In genomic region chr3:45064512-45065372, GRCh38 we compare ENCODE assay signal across 1 cellular context.
TF ChIP-seq lines count a peak whose summit lies in the region.

No MANE protein-coding gene starts in this region.

TF ChIP-seq in K562, 482 proteins besides CTCF, POLR2A, EP300 and RAD21 (continued from another document and continues in another):
- peak; percentile 92 for TF ChIP-seq SNAPC5 (CRISPR knock-in tag; IDR thresholded peaks at IDR 0.05)
- no peak for TF ChIP-seq SMC3 (conservative IDR thresholded peaks at IDR 0.05; ENCODE audit: insufficient read depth, low read depth, low read length)
- TF ChIP-seq XRCC3 (IDR thresholded peaks at IDR 0.05), result no peak
- TF ChIP-seq CAMTA2 (CRISPR knock-in tag; conservative IDR thresholded peaks at IDR 0.05), result peak; percentile 100
- TF ChIP-seq TSHZ1 (CRISPR knock-in tag; IDR thresholded peaks at IDR 0.05), result peak; percentile 100
- TF ChIP-seq ZBED1 (IDR thresholded peaks at IDR 0.05), result no peak
- peak; percentile 62; the same call in 1 of the 2 replicates for TF ChIP-seq HNRNPL (IDR thresholded peaks at IDR 0.05; ENCODE audit: low read depth, low read length)
- TF ChIP-seq ERF (CRISPR knock-in tag; IDR thresholded peaks at IDR 0.05), result peak; percentile 100
- TF ChIP-seq SAP30 (IDR thresholded peaks at IDR 0.05; ENCODE audit: borderline replicate concordance, insufficient read depth, low read depth, low read length, poor library complexity, severe bottlenecking), result no peak
- TF ChIP-seq CBX5 (IDR thresholded peaks at IDR 0.05; ENCODE audit: borderline replicate concordance, low read depth), result no peak
- TF ChIP-seq GTF2B (IDR thresholded peaks at IDR 0.05; ENCODE audit: extremely low read depth, insufficient read length), result no peak
- TF ChIP-seq MYBL2 (IDR thresholded peaks at IDR 0.05; ENCODE audit: low read depth), result no peak
- TF ChIP-seq MYBL2 (CRISPR knock-in tag; IDR thresholded peaks at IDR 0.05; ENCODE audit: borderline replicate concordance), result no peak
- peak; percentile 100 for TF ChIP-seq CREB5 (CRISPR knock-in tag; IDR thresholded peaks at IDR 0.05)
- no peak for TF ChIP-seq KAT8 (IDR thresholded peaks at IDR 0.05; ENCODE audit: low read depth)
- TF ChIP-seq SMARCA5 (IDR thresholded peaks at IDR 0.05), result peak; percentile 96
- TF ChIP-seq NFE2 (IDR thresholded peaks at IDR 0.05; ENCODE audit: low read depth), result no peak; the same call in 1 of the 2 replicates
- TF ChIP-seq HIVEP1 (CRISPR knock-in tag; IDR thresholded peaks at IDR 0.05), result peak; percentile 100
- TF ChIP-seq MCM2 (IDR thresholded peaks at IDR 0.05; ENCODE audit: low read depth), result no peak
- peak; percentile 100 for TF ChIP-seq ZNF589 (CRISPR knock-in tag; IDR thresholded peaks at IDR 0.05; ENCODE audit: low read depth)
- TF ChIP-seq E4F1 (CRISPR knock-in tag; IDR thresholded peaks at IDR 0.05; ENCODE audit: borderline replicate concordance), result peak; percentile 95
- TF ChIP-seq ZNF655 (CRISPR knock-in tag; IDR thresholded peaks at IDR 0.05), result peak; percentile 99
- peak; percentile 42 for TF ChIP-seq AFF4 (CRISPR knock-in tag; IDR thresholded peaks at IDR 0.05)
- peak; percentile 100 for TF ChIP-seq ZNF780A (CRISPR knock-in tag; IDR thresholded peaks at IDR 0.05)
- peak; percentile 91 for TF ChIP-seq SMARCA4 (IDR thresholded peaks at IDR 0.05)
- no peak for TF ChIP-seq RBM22 (IDR thresholded peaks at IDR 0.05; ENCODE audit: low read depth, low read length, poor library complexity, severe bottlenecking)
- peak; percentile 100 for TF ChIP-seq ZNF449 (CRISPR knock-in tag; IDR thresholded peaks at IDR 0.05)
- TF ChIP-seq CC2D1A (IDR thresholded peaks at IDR 0.05), result peak; percentile 95
- TF ChIP-seq MLLT1 (IDR thresholded peaks at IDR 0.05), result peak; percentile 79 to 91
- peak; percentile 92 for TF ChIP-seq ELF1 (tag; IDR thresholded peaks at IDR 0.05)
- TF ChIP-seq IRF1 (CRISPR knock-in tag; IDR thresholded peaks at IDR 0.05; ENCODE audit: borderline replicate concordance), result no peak
- TF ChIP-seq MAZ (CRISPR knock-in tag; conservative IDR thresholded peaks at IDR 0.05 in 1 of 2, IDR thresholded peaks at IDR 0.05 in 1 of 2), result peak; percentile 57 to 100; a peak in 3 of 4 replicates
- no peak for TF ChIP-seq ZBTB8A (IDR thresholded peaks at IDR 0.05; ENCODE audit: partially characterized antibody)
- TF ChIP-seq FOXA3 (CRISPR knock-in tag; conservative IDR thresholded peaks at IDR 0.05 in 1 of 2, IDR thresholded peaks at IDR 0.05 in 1 of 2), result peak; percentile 79 to 96
- no peak; the same call in 1 of the 2 replicates for TF ChIP-seq ZNF121 (CRISPR knock-in tag; conservative IDR thresholded peaks at IDR 0.05)
- TF ChIP-seq ZNF347 (CRISPR knock-in tag; IDR thresholded peaks at IDR 0.05; ENCODE audit: low read depth), result peak; percentile 100
- TF ChIP-seq IRF9 (tag; IDR thresholded peaks at IDR 0.05), result peak; percentile 100
- 0 out of 2 replicates have a peak, but pooled peaks have one; percentile 21 for TF ChIP-seq TCF3 (CRISPR knock-in tag; IDR thresholded peaks at IDR 0.05)
- no peak for TF ChIP-seq WHSC1 (IDR thresholded peaks at IDR 0.05; ENCODE audit: low read length)
- peak; percentile 100 for TF ChIP-seq MEF2D (tag; conservative IDR thresholded peaks at IDR 0.05; ENCODE audit: low read depth)
- peak; percentile 100 for TF ChIP-seq ZNF212 (CRISPR knock-in tag; IDR thresholded peaks at IDR 0.05)
